In the genomic region with DNA sequence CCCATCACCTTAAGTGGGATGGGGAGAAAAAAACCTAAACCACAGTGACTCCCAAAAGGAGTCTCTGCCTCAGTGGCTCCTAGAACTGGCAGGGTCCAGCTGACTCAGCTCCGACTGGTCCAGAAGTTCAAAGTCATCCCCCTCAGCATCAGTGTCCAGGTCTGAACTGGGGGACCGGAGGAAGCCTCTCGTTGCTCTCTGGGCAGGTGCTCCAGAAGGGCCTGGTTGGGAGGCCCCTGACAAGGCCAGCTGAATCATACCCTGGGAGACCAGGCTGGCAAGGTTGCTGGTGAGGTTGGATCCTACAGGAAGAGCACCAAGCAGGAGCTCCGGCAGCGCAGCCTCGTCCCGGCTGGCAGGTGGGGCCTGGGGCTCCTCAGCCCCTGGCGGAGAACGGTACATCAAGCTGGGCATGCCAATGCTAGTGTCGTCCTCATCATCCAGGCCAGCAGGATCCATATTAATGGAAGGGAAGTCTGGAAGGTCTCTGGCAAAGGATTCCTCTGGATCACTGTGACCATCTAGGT, we compare ENCODE assay signal across 1 cellular context.
TF ChIP-seq lines count a peak whose summit lies in the region.

No MANE protein-coding gene starts in this region.

TF ChIP-seq in HepG2, 621 proteins besides CTCF, POLR2A, EP300 and RAD21:
- no peak for TF ChIP-seq U2AF1 (optimal IDR thresholded peaks at IDR 0.05; ENCODE audit: low read depth, low read length)
- TF ChIP-seq AGO2 (optimal IDR thresholded peaks at IDR 0.05; ENCODE audit: low read depth, low read length) = peak; percentile 65
